In genomic region chr21:34886554-34887385, GRCh38 we compare ENCODE assay signal across 9 cellular contexts.
DNase-seq lines count a peak whose midpoint lies in the region; ATAC-seq, FAIRE-seq and TF ChIP-seq lines count a peak whose summit lies in the region.
"Had no signal": no experiment of that assay in that cellular context is flagged by ENCODE, and none has a peak within 500 bp of the region (broad histone marks: within the 10 kb centered on the region; RNA-seq: fewer than 3 reads in every experiment).

No MANE protein-coding gene starts in this region.

- peaks cover 64% of the 10 kb centered on the region for H3K79me2 ChIP-seq in HepG2 (ENCODE audit: insufficient read depth, low read length)

- H3K27ac Mint-ChIP-seq in stimulated activated naive CD8-positive, alpha-beta T cell treated with anti-CD3 and anti-CD28 coated beads, Interleukin-15, Interleukin-2, amounts not matched to agents 100 ng/mL and 50 ng/mL, for 24 hours: peak overlapping the region; percentile 100

- peak overlapping the region; percentile 87 for H3K27ac ChIP-seq in HepG2 (ENCODE audit: extremely low read length, insufficient read depth, low read length)
- H3K27ac ChIP-seq: SK-N-MC had no signal

- POLR2A ChIA-PET in HepG2 (lab: Yijun Ruan, JAX): interaction anchor here (0.7 to 7.4 kb wide), 18 partner anchors 8 to 1433 kb away, joined by 3 to 92 read pairs (median 6); partner anchors contain the start of gene MORC3

- H3K4me3 ChIP-seq in bronchial epithelial cell (ENCODE audit: low read depth, low read length) (peak overlapping the region; percentile 74), HepG2 (replicated peaks in 1 of 3; ENCODE audit: insufficient read depth in 1 of 3, low read depth in 2 of 3, low read length in 3 of 3) (peak overlapping the region; percentile 86 to 96 (median 94))
- H3K4me3 ChIP-seq: SK-N-MC had no signal

- in situ Hi-C loops in HepG2 (cut with HindIII; ENCODE audit: extremely low pct_ligation_motif_present, low pct_unique_long_range_greater_than_20kb): loop anchor here (5.0 to 25.0 kb wide), 5 partner anchors 84 to 1051 kb away; no protein-coding TSS in a partner anchor

- no peaks in the 10 kb centered on the region for H3K9me3 Mint-ChIP-seq in stimulated activated naive CD8-positive, alpha-beta T cell treated with anti-CD3 and anti-CD28 coated beads, Interleukin-15, Interleukin-2, amounts not matched to agents 100 ng/mL and 50 ng/mL, for 24 hours

- WGBS in HepG2 (ENCODE audit: low lambda C conversion rate): 0% methylated on average over 9 of the region's 64 CpGs

- no peaks in the 10 kb centered on the region for H3K9me3 ChIP-seq in HepG2 (ENCODE audit: low read length)

- TF ChIP-seq EP300 in HepG2 (IDR thresholded peaks at IDR 0.05; ENCODE audit: low read depth in 2 of 2, low read length in 2 of 2): no peak
- no peak for TF ChIP-seq EP300 in HepG2 (CRISPR knock-in tag; IDR thresholded peaks at IDR 0.05; ENCODE audit: borderline replicate concordance)

- CTCF ChIA-PET in HepG2 (lab: Yijun Ruan, JAX; ENCODE audit: low intra/inter-chr PET ratio, low total read pairs): no interaction called here

- no peaks in the 10 kb centered on the region for H4K20me1 ChIP-seq in HepG2 (ENCODE audit: insufficient read depth, low read length)

- no peak for DNase-seq in GM12891 (ENCODE audit: insufficient read length, low spot score)
- DNase-seq in OCI-M1 (lab: John Stamatoyannopoulos, UW): peak; percentile 59
- no peak for DNase-seq in bronchial epithelial cell (ENCODE audit: low read depth)
- DNase-seq in HepG2 (ENCODE audit: low spot score): no peak
- DNase-seq in DMS79 treated with DMSO at 0.1 percent for 48 hours (lab: John Stamatoyannopoulos, UW): no peak
- DNase-seq in middle frontal gyrus (ENCODE audit: extremely low spot score, low spot score): no peak

- TF ChIP-seq POLR2A in GM12891 (IDR thresholded peaks at IDR 0.05; ENCODE audit: low read depth, low read length) (peak; percentile 33; the same call in 1 of the 2 replicates), HepG2 (IDR thresholded peaks at IDR 0.05; ENCODE audit: insufficient read depth in 1 of 2, low read depth in 2 of 2, low read length in 2 of 2) (no peak)

- peaks cover 6% of the 10 kb centered on the region for H3K27me3 Mint-ChIP-seq in stimulated activated naive CD8-positive, alpha-beta T cell treated with anti-CD3 and anti-CD28 coated beads, Interleukin-15, Interleukin-2, amounts not matched to agents 100 ng/mL and 50 ng/mL, for 24 hours

- peaks cover 36% of the 10 kb centered on the region for H3K4me1 ChIP-seq in HepG2 (ENCODE audit: insufficient read depth, low read length)

- peak overlapping the region; percentile 94 for H3K4me3 Mint-ChIP-seq in stimulated activated naive CD8-positive, alpha-beta T cell treated with anti-CD3 and anti-CD28 coated beads, Interleukin-15, Interleukin-2, amounts not matched to agents 100 ng/mL and 50 ng/mL, for 24 hours

- H3K36me3 ChIP-seq in bronchial epithelial cell (ENCODE audit: control insufficient read depth, insufficient read depth, low read length): no peaks in the 10 kb centered on the region
- no peaks in the 10 kb centered on the region for H3K36me3 ChIP-seq in HepG2 (replicated peaks in 1 of 2; ENCODE audit: control insufficient read depth in 1 of 2, insufficient read depth in 2 of 2, low read length in 2 of 2)

- no peak overlapping the region for H2AFZ ChIP-seq in HepG2 (ENCODE audit: low read length)

- peak; percentile 65 for FAIRE-seq in GM12891 (lab: Jason Lieb, UNC)
- no peak for FAIRE-seq in bronchial epithelial cell (lab: Jason Lieb, UNC)
- FAIRE-seq in HepG2 (lab: Jason Lieb, UNC): no peak

- H3K9ac ChIP-seq in HepG2 (ENCODE audit: insufficient read depth, low read depth, low read length): peak overlapping the region; percentile 84

- ATAC-seq in HepG2 (peak; percentile 1), HG03045 (IDR thresholded peaks at IDR 0.05; ENCODE audit: unreplicated experiment) (no peak)

- no peak for TF ChIP-seq RAD21 in HepG2 (CRISPR knock-in tag; IDR thresholded peaks at IDR 0.05)

- TF ChIP-seq CTCF in bronchial epithelial cell (IDR thresholded peaks at IDR 0.05; ENCODE audit: insufficient read depth, low read length, severe bottlenecking): no peak
- no peak for TF ChIP-seq CTCF in HepG2 (CRISPR knock-in tag; IDR thresholded peaks at IDR 0.05)

- peaks cover 51% of the 10 kb centered on the region for H3K36me3 Mint-ChIP-seq in stimulated activated naive CD8-positive, alpha-beta T cell treated with anti-CD3 and anti-CD28 coated beads, Interleukin-15, Interleukin-2, amounts not matched to agents 100 ng/mL and 50 ng/mL, for 24 hours (ENCODE audit: low read depth)

- peak overlapping the region; percentile 97 for H3K4me2 ChIP-seq in HepG2 (ENCODE audit: low read depth, low read length)

- no TSS peak for BruUV-seq in HepG2 (replicated peaks; lab: Mats Ljungman, UMichigan)

- H3K4me1 Mint-ChIP-seq in stimulated activated naive CD8-positive, alpha-beta T cell treated with anti-CD3 and anti-CD28 coated beads, Interleukin-15, Interleukin-2, amounts not matched to agents 100 ng/mL and 50 ng/mL, for 24 hours (ENCODE audit: low read depth): peaks cover 66% of the 10 kb centered on the region

- intact Hi-C loops in HepG2 (cut with micrococcal nuclease; ENCODE audit: unreplicated experiment): loop anchor here (5.0 to 10.0 kb wide), 4 partner anchors 69 to 1138 kb away; no protein-coding TSS in a partner anchor

- H3K27me3 ChIP-seq in bronchial epithelial cell (ENCODE audit: control insufficient read depth, insufficient read depth, low read length): no peaks in the 10 kb centered on the region
- H3K27me3 ChIP-seq in HepG2 (ENCODE audit: control insufficient read depth in 1 of 2, insufficient read depth in 2 of 2, low read length in 2 of 2): no peaks in the 10 kb centered on the region; a peak in 1 of 5 replicates

TF ChIP-seq in GM12891, 5 proteins besides CTCF, POLR2A, EP300 and RAD21:
- TF ChIP-seq POU2F2 (IDR thresholded peaks at IDR 0.05; ENCODE audit: low read depth, low read length) (no peak), POLR2AphosphoS5 (IDR thresholded peaks at IDR 0.05; ENCODE audit: low read depth, low read length) (0 out of 2 replicates have a peak, but pooled peaks have one; percentile 45), TAF1 (IDR thresholded peaks at IDR 0.05; ENCODE audit: low read depth, low read length) (no peak), PAX5 (IDR thresholded peaks at IDR 0.05; ENCODE audit: insufficient read depth, low read length, severe bottlenecking) (no peak)

TF ChIP-seq in HepG2, 621 proteins besides CTCF, POLR2A, EP300 and RAD21 (continues in another document):
- TF ChIP-seq ZHX1 (CRISPR knock-in tag; IDR thresholded peaks at IDR 0.05; ENCODE audit: low read depth): 0 out of 2 replicates have a peak, but pooled peaks have one; percentile 32
- TF ChIP-seq, protein P1, sequence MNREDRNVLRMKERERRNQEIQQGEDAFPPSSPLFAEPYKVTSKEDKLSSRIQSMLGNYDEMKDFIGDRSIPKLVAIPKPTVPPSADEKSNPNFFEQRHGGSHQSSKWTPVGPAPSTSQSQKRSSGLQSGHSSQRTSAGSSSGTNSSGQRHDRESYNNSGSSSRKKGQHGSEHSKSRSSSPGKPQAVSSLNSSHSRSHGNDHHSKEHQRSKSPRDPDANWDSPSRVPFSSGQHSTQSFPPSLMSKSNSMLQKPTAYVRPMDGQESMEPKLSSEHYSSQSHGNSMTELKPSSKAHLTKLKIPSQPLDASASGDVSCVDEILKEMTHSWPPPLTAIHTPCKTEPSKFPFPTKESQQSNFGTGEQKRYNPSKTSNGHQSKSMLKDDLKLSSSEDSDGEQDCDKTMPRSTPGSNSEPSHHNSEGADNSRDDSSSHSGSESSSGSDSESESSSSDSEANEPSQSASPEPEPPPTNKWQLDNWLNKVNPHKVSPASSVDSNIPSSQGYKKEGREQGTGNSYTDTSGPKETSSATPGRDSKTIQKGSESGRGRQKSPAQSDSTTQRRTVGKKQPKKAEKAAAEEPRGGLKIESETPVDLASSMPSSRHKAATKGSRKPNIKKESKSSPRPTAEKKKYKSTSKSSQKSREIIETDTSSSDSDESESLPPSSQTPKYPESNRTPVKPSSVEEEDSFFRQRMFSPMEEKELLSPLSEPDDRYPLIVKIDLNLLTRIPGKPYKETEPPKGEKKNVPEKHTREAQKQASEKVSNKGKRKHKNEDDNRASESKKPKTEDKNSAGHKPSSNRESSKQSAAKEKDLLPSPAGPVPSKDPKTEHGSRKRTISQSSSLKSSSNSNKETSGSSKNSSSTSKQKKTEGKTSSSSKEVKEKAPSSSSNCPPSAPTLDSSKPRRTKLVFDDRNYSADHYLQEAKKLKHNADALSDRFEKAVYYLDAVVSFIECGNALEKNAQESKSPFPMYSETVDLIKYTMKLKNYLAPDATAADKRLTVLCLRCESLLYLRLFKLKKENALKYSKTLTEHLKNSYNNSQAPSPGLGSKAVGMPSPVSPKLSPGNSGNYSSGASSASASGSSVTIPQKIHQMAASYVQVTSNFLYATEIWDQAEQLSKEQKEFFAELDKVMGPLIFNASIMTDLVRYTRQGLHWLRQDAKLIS (CRISPR knock-in tag; IDR thresholded peaks at IDR 0.05): 0 out of 2 replicates have a peak, but pooled peaks have one; percentile 29
- TF ChIP-seq SAP130 (CRISPR knock-in tag; IDR thresholded peaks at IDR 0.05; ENCODE audit: low read depth): peak; percentile 44
- TF ChIP-seq MAZ (IDR thresholded peaks at IDR 0.05; ENCODE audit: borderline replicate concordance, low read depth, low read length): no peak
- TF ChIP-seq MAZ (CRISPR knock-in tag; IDR thresholded peaks at IDR 0.05; ENCODE audit: low read depth): 0 out of 2 replicates have a peak, but pooled peaks have one; percentile 34
- TF ChIP-seq HNRNPLL (IDR thresholded peaks at IDR 0.05; ENCODE audit: low read depth, low read length, poor library complexity, severe bottlenecking): peak; percentile 71
- peak; percentile 32 for TF ChIP-seq HNRNPK (IDR thresholded peaks at IDR 0.05; ENCODE audit: low read depth, low read length, poor library complexity, severe bottlenecking)
